ENCODE assay signal across 16 cellular contexts in genomic region chrX:124026529-124026928, GRCh38.
"Had no signal": no experiment of that assay in that cellular context is flagged by ENCODE, and none has a peak within 500 bp of the region (broad histone marks: within the 10 kb centered on the region; RNA-seq: fewer than 3 reads in every experiment).

No MANE protein-coding gene starts in this region.

- H3K9me3 ChIP-seq: colonic mucosa, neutrophil, right atrium auricular region, suprapubic skin, thyroid gland, upper lobe of left lung, uterus had no signal

- ATAC-seq: foreskin keratinocyte; naive thymus-derived CD8-positive, alpha-beta T cell; stimulated activated naive CD8-positive, alpha-beta T cell treated with anti-CD3 and anti-CD28 coated beads, Interleukin-15, Interleukin-2, amounts not matched to agents 100 U/mL and 50 U/mL, for 24 hours had no signal

- H3K4me3 ChIP-seq: colonic mucosa, right atrium auricular region, smooth muscle cell, suprapubic skin, thyroid gland, upper lobe of left lung, uterus had no signal

- H3K36me3 ChIP-seq: colonic mucosa, suprapubic skin, uterus had no signal

- H3K4me2 ChIP-seq: smooth muscle cell had no signal

- H3K27me3 ChIP-seq: colonic mucosa, foreskin keratinocyte, neutrophil, right atrium auricular region, suprapubic skin, thyroid gland, upper lobe of left lung, uterus had no signal

- DNase-seq: colonic mucosa; dermis blood vessel endothelial cell; erythroblast; foreskin keratinocyte; immature natural killer cell; mammary epithelial cell; naive thymus-derived CD8-positive, alpha-beta T cell; stimulated activated CD4-positive, alpha-beta T cell treated with anti-CD3 and anti-CD28 coated beads, Interleukin-2, amount 100 ng/mL, for 48 hours; stimulated activated naive CD8-positive, alpha-beta T cell treated with anti-CD3 and anti-CD28 coated beads, Interleukin-15, Interleukin-2, amounts not matched to agents 100 U/mL and 50 U/mL, for 24 hours; thyroid gland; upper lobe of left lung; uterus had no signal

- H3K4me1 ChIP-seq: colonic mucosa, right atrium auricular region, suprapubic skin, thyroid gland, upper lobe of left lung, uterus had no signal

- H3K27ac ChIP-seq: colonic mucosa, foreskin keratinocyte, neutrophil, right atrium auricular region, suprapubic skin, thyroid gland, upper lobe of left lung, uterus had no signal
